Comparison of ENCODE assay signal across 16 cellular contexts in genomic region chr10:92897916-92898315, GRCh38.
"Had no signal": no experiment of that assay in that cellular context is flagged by ENCODE, and none has a peak within 500 bp of the region (broad histone marks: within the 10 kb centered on the region; RNA-seq: fewer than 3 reads in every experiment).

No MANE protein-coding gene starts in this region.

- H3K9me3 ChIP-seq: prostate gland, tibial artery had no signal

- H3K27me3 Mint-ChIP-seq: naive thymus-derived CD4-positive, alpha-beta T cell had no signal

- H3K36me3 ChIP-seq: neural progenitor cell, prostate gland had no signal

- H3K27me3 ChIP-seq: neural progenitor cell, tibial artery had no signal

- H3K27ac Mint-ChIP-seq: activated naive CD4-positive, alpha-beta T cell treated with anti-CD3 and anti-CD28 coated beads, Interleukin-2, amount 50 U/mL, for 72 hours; immature natural killer cell; naive thymus-derived CD4-positive, alpha-beta T cell; neural progenitor cell had no signal

- DNase-seq: activated CD4-positive, alpha-beta T cell treated with anti-CD3 and anti-CD28 coated beads for 1 hour; activated gamma-delta T cell treated with Interleukin-2 at 50 U/mL for 16 hours; amniotic stem cell; effector CD4-positive, alpha-beta T cell; immature natural killer cell; mesenchymal stem cell; naive thymus-derived CD4-positive, alpha-beta T cell; right cardiac atrium; stimulated activated CD4-positive, alpha-beta T cell treated with anti-CD3 and anti-CD28 coated beads, Interleukin-2, amount 100 ng/mL, for 24 hours; stimulated activated naive CD4-positive, alpha-beta T cell treated with Interleukin-2 at 50 U/mL for 16 hours; tibial artery had no signal

- H3K36me3 Mint-ChIP-seq: activated naive CD4-positive, alpha-beta T cell treated with anti-CD3 and anti-CD28 coated beads, Interleukin-2, amount 50 U/mL, for 72 hours had no signal

- H3K4me2 ChIP-seq: neural progenitor cell had no signal

- H3K4me3 ChIP-seq: neural progenitor cell, prostate gland, tibial artery had no signal

- H3K4me1 ChIP-seq: neural progenitor cell, prostate gland, tibial artery had no signal

- H3K9ac ChIP-seq: neural progenitor cell had no signal

- ATAC-seq: activated naive CD4-positive, alpha-beta T cell treated with anti-CD3 and anti-CD28 coated beads, Interleukin-2, amount 50 U/mL, for 72 hours; esophagus mucosa; naive thymus-derived CD4-positive, alpha-beta T cell; right cardiac atrium had no signal

- H3K4me3 Mint-ChIP-seq: immature natural killer cell; naive thymus-derived CD4-positive, alpha-beta T cell; neural progenitor cell had no signal

- H2AFZ ChIP-seq: neural progenitor cell had no signal

- H3K27ac ChIP-seq: neural progenitor cell, prostate gland, tibial artery, VCaP had no signal

- H3K9me3 Mint-ChIP-seq: activated naive CD4-positive, alpha-beta T cell treated with anti-CD3 and anti-CD28 coated beads, Interleukin-2, amount 50 U/mL, for 72 hours; immature natural killer cell; neural progenitor cell had no signal
